12 cellular contexts compared by ENCODE assay signal in genomic region chr12:92028039-92028709, GRCh38.
A peak's percentile ranks its signal among the peaks of the same experiment; 100 is the strongest.
DNase-seq lines count a peak whose midpoint lies in the region; ATAC-seq, FAIRE-seq and TF ChIP-seq lines count a peak whose summit lies in the region.
"Had no signal": no experiment of that assay in that cellular context is flagged by ENCODE, and none has a peak within 500 bp of the region (broad histone marks: within the 10 kb centered on the region; RNA-seq: fewer than 3 reads in every experiment).

No MANE protein-coding gene starts in this region.

- peaks cover 9% of the 10 kb centered on the region for H3K36me3 Mint-ChIP-seq in CD4-positive, alpha-beta T cell (ENCODE audit: low read depth)
- H3K36me3 Mint-ChIP-seq in naive thymus-derived CD8-positive, alpha-beta T cell: peaks cover 0 to 8% (median 0%) of the 10 kb centered on the region in 3 donors
- no peaks in the 10 kb centered on the region for H3K36me3 Mint-ChIP-seq in endodermal cell (ENCODE audit: low read depth)

- intact Hi-C loops in CD4-positive, alpha-beta T cell (cut with DNase I, micrococcal nuclease): no loop called here

- CTCF ChIA-PET in CD4-positive, alpha-beta T cell (lab: Charles Lee): interaction anchor here (1.6 to 1.7 kb wide), 2 partner anchors 9 to 27 kb away, joined by 3 read pairs; no protein-coding TSS in a partner anchor

- H3K27ac Mint-ChIP-seq in CD4-positive, alpha-beta T cell: peak overlapping the region; percentile 96
- peak overlapping the region; percentile 82 to 100 (median 98) for H3K27ac Mint-ChIP-seq in naive thymus-derived CD8-positive, alpha-beta T cell
- H3K27ac Mint-ChIP-seq in endodermal cell: no peak overlapping the region

- no peak for TF ChIP-seq CTCF in CD4-positive, alpha-beta T cell (IDR thresholded peaks at IDR 0.05)
- TF ChIP-seq CTCF in bronchial epithelial cell (IDR thresholded peaks at IDR 0.05; ENCODE audit: insufficient read depth, low read length, severe bottlenecking) (no peak), endodermal cell (conservative IDR thresholded peaks at IDR 0.05) (no peak)

- DNase-seq in CD4-positive, alpha-beta T cell: no peak
- DNase-seq in NCI-H1105 (lab: John Stamatoyannopoulos, UW) (peak; percentile 30), bronchial epithelial cell (ENCODE audit: low read depth) (peak; percentile 76), occipital lobe (lab: John Stamatoyannopoulos, UW) (no peak), endodermal cell (no peak), NOMO-1 treated with DMSO at 0.1 percent for 48 hours (lab: John Stamatoyannopoulos, UW; ENCODE audit: unreplicated experiment) (no peak)
- no peak for DNase-seq in naive thymus-derived CD8-positive, alpha-beta T cell
- DNase-seq: activated CD4-positive, alpha-beta T cell treated with anti-CD3 and anti-CD28 coated beads, Interleukin-2, amount 50 U/mL, for 48 hours; body of pancreas; right cardiac atrium had no signal

- H3K4me1 ChIP-seq in endodermal cell (ENCODE audit: control insufficient read depth, insufficient read depth, low read length): no peaks in the 10 kb centered on the region

- H3K4me3 Mint-ChIP-seq in CD4-positive, alpha-beta T cell: peak overlapping the region; percentile 75
- H3K4me3 Mint-ChIP-seq in naive thymus-derived CD8-positive, alpha-beta T cell: peak overlapping the region in 7 of 10 donors; percentile 2 to 90 (median 80)
- no peak overlapping the region for H3K4me3 Mint-ChIP-seq in endodermal cell

- H3K9me3 Mint-ChIP-seq in CD4-positive, alpha-beta T cell: peaks cover 3% of the 10 kb centered on the region
- H3K9me3 Mint-ChIP-seq in naive thymus-derived CD8-positive, alpha-beta T cell: peaks cover 0 to 7% (median 2%) of the 10 kb centered on the region in 9 donors
- H3K9me3 Mint-ChIP-seq in endodermal cell: no peaks in the 10 kb centered on the region

- no peak for ATAC-seq in CD4-positive, alpha-beta T cell (ENCODE audit: poor library complexity)
- ATAC-seq in naive thymus-derived CD8-positive, alpha-beta T cell: no peak
- no peak for ATAC-seq in HG03135 (IDR thresholded peaks at IDR 0.05; ENCODE audit: unreplicated experiment)
- ATAC-seq: body of pancreas, right cardiac atrium had no signal

- H3K9me3 ChIP-seq in CD4-positive, alpha-beta T cell (ENCODE audit: control insufficient read depth, low read length): no peaks in the 10 kb centered on the region
- H3K9me3 ChIP-seq in endodermal cell (ENCODE audit: control insufficient read depth, low read length): no peaks in the 10 kb centered on the region
- H3K9me3 ChIP-seq: body of pancreas had no signal

- POLR2A ChIA-PET in CD4-positive, alpha-beta T cell (lab: Charles Lee): interaction anchor here (0.6 to 1.8 kb wide), 7 partner anchors 19 to 151 kb away, joined by 3 to 6 read pairs (median 3); partner anchors contain the start of gene BTG1
- POLR2A ChIA-PET in naive thymus-derived CD8-positive, alpha-beta T cell (lab: Charles Lee): interaction anchor here (0.5 to 3.2 kb wide), 5 partner anchors 21 to 151 kb away, joined by 4 to 13 read pairs (median 4); partner anchors contain the start of gene BTG1

- H3K27ac ChIP-seq in CD4-positive, alpha-beta T cell (ENCODE audit: low read depth, low read length): no peak overlapping the region
- H3K27ac ChIP-seq in endodermal cell (ENCODE audit: low read depth, low read length): no peak overlapping the region
- H3K27ac ChIP-seq: body of pancreas had no signal

- no peak overlapping the region for H3K4me3 ChIP-seq in bronchial epithelial cell (ENCODE audit: low read depth, low read length)
- no peak overlapping the region for H3K4me3 ChIP-seq in endodermal cell (ENCODE audit: low read length)
- H3K4me3 ChIP-seq: body of pancreas, lung had no signal

- no peak overlapping the region for H3K9ac ChIP-seq in endodermal cell (ENCODE audit: extremely low read depth, low read length, poor library complexity, severe bottlenecking)

- H3K27me3 Mint-ChIP-seq in CD4-positive, alpha-beta T cell: no peaks in the 10 kb centered on the region
- no peaks in the 10 kb centered on the region for H3K27me3 Mint-ChIP-seq in naive thymus-derived CD8-positive, alpha-beta T cell
- H3K27me3 Mint-ChIP-seq in endodermal cell (ENCODE audit: insufficient read depth): no peaks in the 10 kb centered on the region

- no peaks in the 10 kb centered on the region for H3K36me3 ChIP-seq in bronchial epithelial cell (ENCODE audit: control insufficient read depth, insufficient read depth, low read length)
- no peaks in the 10 kb centered on the region for H3K36me3 ChIP-seq in endodermal cell (ENCODE audit: control insufficient read depth, insufficient read depth, low read length)

- no peaks in the 10 kb centered on the region for H3K27me3 ChIP-seq in CD4-positive, alpha-beta T cell (ENCODE audit: control insufficient read depth, insufficient read depth, low read length)
- H3K27me3 ChIP-seq in bronchial epithelial cell (ENCODE audit: control insufficient read depth, insufficient read depth, low read length) (no peaks in the 10 kb centered on the region), endodermal cell (ENCODE audit: control insufficient read depth, insufficient read depth, low read length, poor library complexity, severe bottlenecking) (no peaks in the 10 kb centered on the region)
- H3K27me3 ChIP-seq: body of pancreas had no signal

- peaks cover 80% of the 10 kb centered on the region for H3K4me1 Mint-ChIP-seq in CD4-positive, alpha-beta T cell (ENCODE audit: low read depth)
- H3K4me1 Mint-ChIP-seq in naive thymus-derived CD8-positive, alpha-beta T cell: peaks cover 36 to 85% (median 73%) of the 10 kb centered on the region in 4 donors
- H3K4me1 Mint-ChIP-seq in endodermal cell: no peaks in the 10 kb centered on the region

- 86 to 90% methylated on average over 3 of the region's 3 CpGs for WGBS in endodermal cell (ENCODE audit: insufficient coverage in 1 of 2, insufficient read length in 1 of 2), 2 experiments

- no peak for FAIRE-seq in bronchial epithelial cell (lab: Jason Lieb, UNC)

Comparison
In these comparisons a context has a peak if more than half of its experiments do, and no peak if none do; other contexts are left out.
1. DNase-seq: peak in NCI-H1105 (single experiment) and bronchial epithelial cell (single experiment); none in CD4-positive, alpha-beta T cell (0 of 10), naive thymus-derived CD8-positive, alpha-beta T cell (0 of 10), occipital lobe (single experiment), endodermal cell (single experiment) and NOMO-1 treated with DMSO at 0.1 percent for 48 hours (single experiment).